In the genomic region with DNA sequence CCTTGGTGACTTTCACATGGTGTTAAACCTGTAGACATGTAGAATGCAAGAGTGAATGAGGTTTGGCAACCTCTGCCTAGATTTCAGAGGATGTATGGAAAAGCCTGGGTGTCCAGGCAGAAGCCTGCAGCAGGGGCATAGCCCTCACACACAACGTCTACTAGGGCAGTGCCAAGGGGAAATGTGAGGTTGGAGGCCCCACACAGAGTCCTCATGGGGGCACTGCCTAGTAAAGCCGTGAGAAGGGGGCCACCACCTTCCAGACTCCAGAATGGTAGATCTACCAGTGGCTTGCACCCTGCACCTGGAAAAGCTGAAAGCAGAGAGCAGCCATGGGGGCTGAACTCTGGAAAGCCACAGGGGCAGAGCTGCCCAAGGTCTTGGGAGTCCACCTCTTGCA, we compare ENCODE assay signal across 35 cellular contexts.
"Had no signal": no experiment of that assay in that cellular context is flagged by ENCODE, and none has a peak within 500 bp of the region (broad histone marks: within the 10 kb centered on the region; RNA-seq: fewer than 3 reads in every experiment).

No MANE protein-coding gene starts in this region.

- H3K4me3 ChIP-seq: MG63 had no signal

- DNase-seq: Karpas-422, Kasumi-1, KBM-7, KG1, MG63, MM.1S, MV-4-11, NCI-H1048, NCI-H1092, NCI-H1092 treated with DMSO at 0.1 percent for 48 hours, NCI-H1105, NCI-H1105 treated with DMSO at 0.1 percent for 48 hours, NCI-H1417, NCI-H1417 treated with DMSO at 0.1 percent for 48 hours, NCI-H1436, NCI-H1436 treated with DMSO at 0.1 percent for 48 hours, NCI-H146, NCI-H1694, NCI-H1694 treated with DMSO at 0.1 percent for 48 hours, NCI-H187, NCI-H187 treated with DMSO at 0.1 percent for 48 hours, NCI-H1930, NCI-H2029, NCI-H2029 treated with DMSO at 0.1 percent for 48 hours, NCI-H2081, NCI-H2081 treated with DMSO at 0.1 percent for 48 hours, NCI-H2107, NCI-H2171, NCI-H2171 treated with DMSO at 0.1 percent for 48 hours, NCI-H2227 treated with DMSO at 0.1 percent for 48 hours, NCI-H226, NCI-H345, NCI-H446, NCI-H446 treated with DMSO at 0.1 percent for 48 hours had no signal

- H3K27ac ChIP-seq: KMS-11 had no signal

- H3K36me3 ChIP-seq: MG63 had no signal

- H3K9me3 ChIP-seq: MG63 had no signal

- H3K27me3 ChIP-seq: MG63 had no signal
